2 cellular contexts compared by ENCODE assay signal in genomic region chr6:160911949-160912348, GRCh38.
A peak's percentile ranks its signal among the peaks of the same experiment; 100 is the strongest.
TF ChIP-seq lines count a peak whose summit lies in the region.

No MANE protein-coding gene starts in this region.

TF ChIP-seq in HepG2, 621 proteins besides CTCF, POLR2A, EP300 and RAD21:
- TF ChIP-seq ZIK1 (CRISPR knock-in tag; IDR thresholded peaks at IDR 0.05; ENCODE audit: borderline replicate concordance, low read depth) (no peak), RFX5 (IDR thresholded peaks at IDR 0.05; ENCODE audit: low read depth, low read length) (no peak), ZMAT5 (CRISPR knock-in tag; IDR thresholded peaks at IDR 0.05; ENCODE audit: borderline replicate concordance, low read depth) (no peak), FLYWCH1 (CRISPR knock-in tag; IDR thresholded peaks at IDR 0.05) (no peak), MAF1 (CRISPR knock-in tag; IDR thresholded peaks at IDR 0.05; ENCODE audit: borderline replicate concordance) (no peak)

TF ChIP-seq in K562, 482 proteins besides CTCF, POLR2A, EP300 and RAD21:
- TF ChIP-seq MEF2A (IDR thresholded peaks at IDR 0.05; ENCODE audit: control insufficient read depth, low read depth, low read length) (no peak), CEBPG (CRISPR knock-in tag; IDR thresholded peaks at IDR 0.05) (peak; percentile 32; the same call in 1 of the 2 replicates), CEBPG (tag; conservative IDR thresholded peaks at IDR 0.05 in 1 of 2, IDR thresholded peaks at IDR 0.05 in 1 of 2) (no peak)
